In genomic region chr17:78940708-78941107, GRCh38 we compare ENCODE assay signal across 16 cellular contexts. TPM values are rescaled to one million over a fixed set of nuclear protein-coding genes. Genes with fewer than 3 reads are reported as not detected.
DNase-seq lines count a peak whose midpoint lies in the region; ATAC-seq and TF ChIP-seq lines count a peak whose summit lies in the region.
"Had no signal": no experiment of that assay in that cellular context is flagged by ENCODE, and none has a peak within 500 bp of the region (broad histone marks: within the 10 kb centered on the region; RNA-seq: fewer than 3 reads in every experiment).

No MANE protein-coding gene starts in this region.

- H3K4me1 ChIP-seq in PC-3 (ENCODE audit: insufficient read depth, low read length) (peaks cover 8% of the 10 kb centered on the region; the same call in 1 of the 2 replicates), smooth muscle cell (ENCODE audit: low read depth) (peaks cover 12% of the 10 kb centered on the region)
- H3K4me1 ChIP-seq: body of pancreas had no signal

- H3K36me3 ChIP-seq in PC-3 (ENCODE audit: low read depth, low read length) (no peaks in the 10 kb centered on the region), smooth muscle cell (ENCODE audit: low read depth) (no peaks in the 10 kb centered on the region)

- CTCF ChIA-PET in PC-3 (lab: Charles Lee): no interaction called here

- ATAC-seq in PC-3: no peak
- ATAC-seq in HG03097 (IDR thresholded peaks at IDR 0.05; ENCODE audit: low FRiP score, unreplicated experiment): no peak
- ATAC-seq: body of pancreas had no signal

- H3K4me3 ChIP-seq in PC-3 (ENCODE audit: low read length) (no peak overlapping the region), fibroblast of villous mesenchyme (ENCODE audit: low read depth, low read length) (no peak overlapping the region), smooth muscle cell (no peak overlapping the region)
- H3K4me3 ChIP-seq: body of pancreas, testis had no signal

- BruUV-seq in PC-3 (replicated peaks; lab: Mats Ljungman, UMichigan): no TSS peak

- WGBS in smooth muscle cell (ENCODE audit: low lambda C conversion rate): 52% methylated on average over 6 of the region's 6 CpGs

- H3K9me3 ChIP-seq in PC-3 (ENCODE audit: low read length) (no peaks in the 10 kb centered on the region), smooth muscle cell (replicated peaks; ENCODE audit: low read depth) (no peaks in the 10 kb centered on the region)
- H3K9me3 ChIP-seq: body of pancreas, testis had no signal

- H4K20me1 ChIP-seq in PC-3 (ENCODE audit: low read length) (no peaks in the 10 kb centered on the region), smooth muscle cell (ENCODE audit: low read depth) (no peaks in the 10 kb centered on the region)

- H2AFZ ChIP-seq in PC-3 (ENCODE audit: low read length) (no peak overlapping the region), smooth muscle cell (ENCODE audit: low read depth) (no peak overlapping the region)

- H3K79me2 ChIP-seq in PC-3 (ENCODE audit: low read length) (no peaks in the 10 kb centered on the region), smooth muscle cell (ENCODE audit: low read depth) (no peaks in the 10 kb centered on the region)

- no peak overlapping the region for H3K27ac ChIP-seq in PC-3 (ENCODE audit: low read length)
- peak overlapping the region; percentile 76 for H3K27ac ChIP-seq in smooth muscle cell (ENCODE audit: low read depth)
- H3K27ac ChIP-seq: body of pancreas had no signal

- DNase-seq in NCI-H748 (lab: John Stamatoyannopoulos, UW; ENCODE audit: unreplicated experiment) (peak; percentile 64), NCI-H748 treated with DMSO at 0.1 percent for 48 hours (lab: John Stamatoyannopoulos, UW) (no peak), PC-3 (peak; percentile 31), fibroblast of villous mesenchyme (ENCODE audit: low read depth) (peak; percentile 70), smooth muscle cell (lab: John Stamatoyannopoulos, UW; ENCODE audit: unreplicated experiment) (no peak), ACHN (no peak)
- no peak for DNase-seq in stimulated activated CD4-positive, alpha-beta T cell treated with anti-CD3 and anti-CD28 coated beads, Interleukin-2, amount 100 ng/mL, for 24 hours
- DNase-seq: activated CD4-positive, alpha-beta memory T cell treated with anti-CD3 and anti-CD28 coated beads, Interleukin-2, amount 10 ng/mL, durations not matched to agents 7 days and 5 days; activated effector memory CD4-positive, alpha-beta T cell treated with anti-CD3 and anti-CD28 coated beads, Interleukin-2, amount 50 U/mL, for 16 hours; effector memory CD4-positive, alpha-beta T cell; foreskin melanocyte; NCI-H1092; SIG-M5; testis had no signal

- TF ChIP-seq CTCF in PC-3 (conservative IDR thresholded peaks at IDR 0.05; ENCODE audit: low read depth, low read length): no peak
- TF ChIP-seq CTCF in fibroblast of villous mesenchyme (IDR thresholded peaks at IDR 0.05; ENCODE audit: insufficient read depth, low read depth, low read length): no peak
- TF ChIP-seq CTCF in smooth muscle cell (IDR thresholded peaks at IDR 0.05; ENCODE audit: borderline replicate concordance, insufficient read depth, poor library complexity, severe bottlenecking): no peak

- H3K9ac ChIP-seq in PC-3 (ENCODE audit: low read length) (no peak overlapping the region), smooth muscle cell (ENCODE audit: low read depth) (no peak overlapping the region)

- POLR2A ChIA-PET in PC-3 (lab: Charles Lee; ENCODE audit: unreplicated experiment): no interaction called here

- intact Hi-C loops in PC-3 (cut with micrococcal nuclease): no loop called here

- no peak overlapping the region for H3K4me2 ChIP-seq in PC-3 (ENCODE audit: low read length)
- peak overlapping the region; percentile 59 for H3K4me2 ChIP-seq in smooth muscle cell

- in situ Hi-C loops in ACHN (cut with HindIII; ENCODE audit: low pct_ligation_motif_present, low pct_unique_long_range_greater_than_20kb, low sequenced_read_pairs): no loop called here

- H3K27me3 ChIP-seq in PC-3 (ENCODE audit: low read length): no peaks in the 10 kb centered on the region
- H3K27me3 ChIP-seq in smooth muscle cell (ENCODE audit: low read depth): no peaks in the 10 kb centered on the region
- H3K27me3 ChIP-seq: body of pancreas, testis had no signal

- H3F3A ChIP-seq in PC-3 (ENCODE audit: low read length, unreplicated experiment) (no peaks in the 10 kb centered on the region), smooth muscle cell (ENCODE audit: low read depth) (peaks cover 5% of the 10 kb centered on the region)

- H3K9me2 ChIP-seq in PC-3 (replicated peaks; ENCODE audit: low read length): no peaks in the 10 kb centered on the region

RNA-seq across cellular contexts. Expression of gene TIMP2, which starts 15.5 kb away (rescaled TPM):
- total RNA-seq in PC-3 (2014; rRNA removed): 60.1 and 62.5 TPM in 2 replicates
- 157 and 189 TPM in 2 replicates for total RNA-seq in fibroblast of villous mesenchyme
- 111 TPM in 2 replicates for total RNA-seq in smooth muscle cell
- 37.8 and 40.9 TPM in 2 replicates for polyA plus RNA-seq in smooth muscle cell

RNA-seq across cellular contexts. Expression of gene CEP295NL, which starts 37.7 kb away (rescaled TPM):
- 1.8 and 2.4 TPM in 2 replicates for total RNA-seq in PC-3 (2014; rRNA removed)
- 3.9 and 5.6 TPM in 2 replicates for total RNA-seq in fibroblast of villous mesenchyme
- 0.85 and 1.2 TPM in 2 replicates for total RNA-seq in smooth muscle cell
- polyA plus RNA-seq in smooth muscle cell: 1.8 TPM in 1 of 2 replicates, not detected in the other
- total RNA-seq: activated CD4-positive, alpha-beta memory T cell treated with anti-CD3 and anti-CD28 coated beads, Interleukin-2, amount 10 ng/mL, durations not matched to agents 7 days and 5 days had no signal

RNA-seq across cellular contexts. Expression of gene LGALS3BP, which starts 39.0 kb away (rescaled TPM):
- total RNA-seq in PC-3 (2014; rRNA removed): 72.4 and 121 TPM in 2 replicates
- total RNA-seq in fibroblast of villous mesenchyme: 297 and 325 TPM in 2 replicates
- 55.7 and 66.5 TPM in 2 replicates for total RNA-seq in smooth muscle cell
- 110 and 151 TPM in 2 replicates for polyA plus RNA-seq in smooth muscle cell

Comparison
In these comparisons a context has a peak if more than half of its experiments do, and no peak if none do; other contexts are left out.
1. DNase-seq: peak in NCI-H748 (single experiment), PC-3 (single experiment) and fibroblast of villous mesenchyme (single experiment); none in NCI-H748 treated with DMSO at 0.1 percent for 48 hours (single experiment), smooth muscle cell (single experiment), stimulated activated CD4-positive, alpha-beta T cell treated with anti-CD3 and anti-CD28 coated beads, Interleukin-2, amount 100 ng/mL, for 24 hours (0 of 2) and ACHN (single experiment).